1 cellular context compared by ENCODE assay signal in genomic region chr2:181894381-181894780, GRCh38.
TF ChIP-seq lines count a peak whose summit lies in the region.

No MANE protein-coding gene starts in this region.

TF ChIP-seq in HepG2, 621 proteins besides CTCF, POLR2A, EP300 and RAD21 (continued from another document):
- no peak for TF ChIP-seq TRIM22 (IDR thresholded peaks at IDR 0.05)
- no peak for TF ChIP-seq KDM6A (CRISPR knock-in tag; IDR thresholded peaks at IDR 0.05; ENCODE audit: low read depth)
- TF ChIP-seq HNRNPLL (IDR thresholded peaks at IDR 0.05; ENCODE audit: low read depth, low read length, poor library complexity, severe bottlenecking): no peak
- TF ChIP-seq CBX5 (CRISPR knock-in tag; IDR thresholded peaks at IDR 0.05; ENCODE audit: borderline replicate concordance): no peak
TF ChIP-seq in HepG2: peak in this region for 0.
